Comparison of ENCODE assay signal across 1 cellular context in genomic region chr9:137382444-137382727, GRCh38.
TF ChIP-seq lines count a peak whose summit lies in the region.

No MANE protein-coding gene starts in this region.

TF ChIP-seq in HepG2, 621 proteins besides CTCF, POLR2A, EP300 and RAD21:
- no peak for TF ChIP-seq THAP9 (CRISPR knock-in tag; IDR thresholded peaks at IDR 0.05; ENCODE audit: borderline replicate concordance)
- TF ChIP-seq ARID2 (CRISPR knock-in tag; IDR thresholded peaks at IDR 0.05; ENCODE audit: borderline replicate concordance) = no peak
- no peak for TF ChIP-seq HES4 (CRISPR knock-in tag; IDR thresholded peaks at IDR 0.05; ENCODE audit: borderline replicate concordance)
- no peak for TF ChIP-seq GABPB1 (CRISPR knock-in tag; IDR thresholded peaks at IDR 0.05)
- TF ChIP-seq ZHX2 (IDR thresholded peaks at IDR 0.05; ENCODE audit: low read depth) = no peak
- TF ChIP-seq ZHX2 (CRISPR knock-in tag; IDR thresholded peaks at IDR 0.05; ENCODE audit: borderline replicate concordance) = no peak
- TF ChIP-seq FOXA3 (CRISPR knock-in tag; IDR thresholded peaks at IDR 0.05) = no peak
- no peak for TF ChIP-seq ZNF337 (CRISPR knock-in tag; IDR thresholded peaks at IDR 0.05; ENCODE audit: borderline replicate concordance, low read depth)
- no peak for TF ChIP-seq PRDM10 (CRISPR knock-in tag; IDR thresholded peaks at IDR 0.05; ENCODE audit: low read depth)
- no peak for TF ChIP-seq SNRNP70 (IDR thresholded peaks at IDR 0.05; ENCODE audit: low read depth, low read length)
- TF ChIP-seq ZNF496 (CRISPR knock-in tag; IDR thresholded peaks at IDR 0.05; ENCODE audit: insufficient replicate concordance) = no peak
- no peak for TF ChIP-seq NFE2L1 (CRISPR knock-in tag; IDR thresholded peaks at IDR 0.05; ENCODE audit: borderline replicate concordance)
- TF ChIP-seq ZNF414 (CRISPR knock-in tag; IDR thresholded peaks at IDR 0.05) = no peak
- TF ChIP-seq CCDC6 (CRISPR knock-in tag; IDR thresholded peaks at IDR 0.05) = no peak
- no peak for TF ChIP-seq ZNF407 (CRISPR knock-in tag; IDR thresholded peaks at IDR 0.05; ENCODE audit: not compliant biosample characterization)
- TF ChIP-seq ZNF709 (CRISPR knock-in tag; IDR thresholded peaks at IDR 0.05) = no peak
- TF ChIP-seq ZNF12 (CRISPR knock-in tag; IDR thresholded peaks at IDR 0.05) = no peak
